Comparison of ENCODE assay signal across 8 cellular contexts in the genomic region with DNA sequence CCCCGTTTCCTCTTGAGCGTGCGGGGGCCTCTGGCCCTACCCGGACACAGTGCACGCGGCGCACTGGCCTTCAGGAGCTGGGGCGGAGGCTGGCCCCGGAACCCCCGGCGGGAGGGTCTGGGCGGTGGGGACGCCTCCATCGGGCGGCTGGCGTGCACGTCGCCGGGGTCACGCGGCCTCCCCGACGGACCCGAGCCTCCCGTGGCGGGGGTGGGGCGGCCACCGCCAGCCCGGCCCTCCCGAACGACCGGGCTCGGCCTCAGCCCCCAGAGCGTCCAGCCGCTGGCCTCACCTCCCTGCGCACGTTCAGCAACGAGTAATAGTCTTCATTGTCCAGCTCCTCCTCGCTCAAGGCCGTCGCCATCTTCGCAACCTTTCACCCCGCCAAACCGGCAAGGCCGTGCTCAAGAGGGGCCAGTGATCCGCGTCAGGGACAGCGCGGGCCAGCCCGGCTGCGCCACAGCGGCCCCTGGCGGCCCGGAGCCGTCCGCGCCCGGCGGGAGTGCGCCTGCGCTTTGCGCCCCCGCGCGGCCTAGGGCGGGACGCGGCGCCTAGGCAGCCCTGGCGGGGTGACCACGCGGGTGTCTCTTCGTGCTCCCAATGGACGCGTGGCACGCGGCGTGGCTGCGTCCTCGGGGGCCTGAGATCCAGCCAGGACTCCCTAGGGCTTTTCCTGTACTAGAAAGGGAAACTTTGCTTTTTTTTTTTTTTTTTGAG. TPM values are rescaled to one million over a fixed set of nuclear protein-coding genes. Genes with fewer than 3 reads are reported as not detected.
A peak's percentile ranks its signal among the peaks of the same experiment; 100 is the strongest.
DNase-seq lines count a peak whose midpoint lies in the region; ATAC-seq and TF ChIP-seq lines count a peak whose summit lies in the region.

Gene DNAJC11 (minus strand): TSS at position 380 of the 717 bp plus-strand sequence. CDS start 16 bp downstream, at position 364.

- H3K9ac ChIP-seq in Loucy (ENCODE audit: low read depth, low read length, poor library complexity, severe bottlenecking) (peak within 1 kb of the TSS; percentile 91), neural progenitor cell (peak within 1 kb of the TSS; percentile 91)

- H3K36me3 ChIP-seq in H7 (replicated peaks; ENCODE audit: control insufficient read depth, insufficient read depth, low read length) (no peaks in the 10 kb centered on the region; the same call in 1 of the 2 replicates), Loucy (ENCODE audit: insufficient read depth, low read length) (no peaks in the 10 kb centered on the region), neural progenitor cell (no peaks in the 10 kb centered on the region)

- peak within 1 kb of the TSS; percentile 99 for H3K4me3 ChIP-seq in H7 (ENCODE audit: insufficient read depth, low read depth, low read length)
- H3K4me3 ChIP-seq in Loucy (ENCODE audit: low read length, poor library complexity, severe bottlenecking), result peak within 1 kb of the TSS; percentile 98
- peak within 1 kb of the TSS; percentile 85 for H3K4me3 ChIP-seq in neural progenitor cell

- peak within 1 kb of the TSS; percentile 94 for H3K4me3 Mint-ChIP-seq in neural progenitor cell

- H3K36me3 Mint-ChIP-seq in neural progenitor cell, result no peaks in the 10 kb centered on the region

- no peaks in the 10 kb centered on the region for H3K9me3 Mint-ChIP-seq in neural progenitor cell

- H3K9me3 ChIP-seq in Loucy (ENCODE audit: insufficient read depth, low read depth, low read length) (no peaks in the 10 kb centered on the region), neural progenitor cell (ENCODE audit: low read depth) (no peaks in the 10 kb centered on the region)

- H3K4me1 ChIP-seq in Loucy (ENCODE audit: insufficient read depth, low read length, poor library complexity, severe bottlenecking), result peaks cover 5% of the 10 kb centered on the region
- no peaks in the 10 kb centered on the region for H3K4me1 ChIP-seq in foreskin keratinocyte
- H3K4me1 ChIP-seq in neural progenitor cell, result peaks cover 9% of the 10 kb centered on the region

- H3K4me2 ChIP-seq in Loucy (ENCODE audit: low read depth, low read length, poor library complexity, severe bottlenecking), result peak within 1 kb of the TSS; percentile 99
- H3K4me2 ChIP-seq in neural progenitor cell, result peak within 1 kb of the TSS; percentile 92

- H3K27ac Mint-ChIP-seq in neural progenitor cell, result peak within 1 kb of the TSS; percentile 95

- peaks cover 17% of the 10 kb centered on the region for H4K20me1 ChIP-seq in Loucy (ENCODE audit: insufficient read depth, low read length, poor library complexity, severe bottlenecking)
- H4K20me1 ChIP-seq in neural progenitor cell (ENCODE audit: low read depth), result peaks cover 28% of the 10 kb centered on the region

- H3K27me3 ChIP-seq in H7 (ENCODE audit: control insufficient read depth, insufficient read depth, low read length) (no peaks in the 10 kb centered on the region), Loucy (ENCODE audit: insufficient read depth, low read length, poor library complexity, severe bottlenecking) (peaks cover 8% of the 10 kb centered on the region), foreskin keratinocyte (peaks cover 1% of the 10 kb centered on the region), neural progenitor cell (peaks cover 3% of the 10 kb centered on the region)

- H3K79me2 ChIP-seq in Loucy (ENCODE audit: insufficient read depth, low read length) (peaks cover 45% of the 10 kb centered on the region), neural progenitor cell (ENCODE audit: low read depth) (peaks cover 50% of the 10 kb centered on the region)

- peak; percentile 75 for TF ChIP-seq CTCF in Loucy (conservative IDR thresholded peaks at IDR 0.05; ENCODE audit: low read length)
- peak; percentile 99 for TF ChIP-seq CTCF in foreskin keratinocyte (conservative IDR thresholded peaks at IDR 0.05)
- TF ChIP-seq CTCF in neural progenitor cell (IDR thresholded peaks at IDR 0.05), result peak; percentile 86

- no peaks in the 10 kb centered on the region for H3K9me2 ChIP-seq in Loucy (replicated peaks; ENCODE audit: low read depth, low read length)

- peak; percentile 88 for ATAC-seq in foreskin keratinocyte

- H3F3A ChIP-seq in Loucy (ENCODE audit: low read depth), result no peaks in the 10 kb centered on the region
- no peaks in the 10 kb centered on the region for H3F3A ChIP-seq in neural progenitor cell (ENCODE audit: low read depth)

- DNase-seq in GDM1 (lab: John Stamatoyannopoulos, UW) (peak; percentile 87), H7 (peak; percentile 98), SHP77 treated with DMSO at 0.1 percent for 48 hours (lab: John Stamatoyannopoulos, UW) (peak; percentile 55), activated gamma-delta T cell treated with Interleukin-2 at 50 U/mL for 16 hours (peak; percentile 87), foreskin keratinocyte (peak; percentile 50 to 64), neural progenitor cell (ENCODE audit: low spot score) (peak; percentile 93), stromal cell of bone marrow (ENCODE audit: low read depth) (peak; percentile 75)

- peaks cover 16% of the 10 kb centered on the region for H3K4me1 Mint-ChIP-seq in neural progenitor cell

- H3K27ac ChIP-seq in foreskin keratinocyte (peak within 1 kb of the TSS; percentile 81), neural progenitor cell (no peak within 1 kb of the TSS)

- peak within 1 kb of the TSS; percentile 85 for H2AFZ ChIP-seq in Loucy (ENCODE audit: low read length)
- H2AFZ ChIP-seq in neural progenitor cell (replicated peaks), result peak within 1 kb of the TSS; percentile 96

- H3K27me3 Mint-ChIP-seq in neural progenitor cell (ENCODE audit: insufficient read depth, low read depth), result peaks cover 2% of the 10 kb centered on the region

RNA-seq across cellular contexts. Expression of gene DNAJC11, which starts in this region (rescaled TPM):
- 75.8 and 79.9 TPM in 2 replicates for total RNA-seq in H7 (2014; rRNA removed; shearing (Covaris generic))
- total RNA-seq in foreskin keratinocyte (47.0 and 51.2 TPM in 2 replicates), neural progenitor cell (ENCODE audit: low replicate concordance) (39.4 and 47.6 TPM in 2 replicates)
- 34.6 and 37.2 TPM in 2 replicates for polyA plus RNA-seq in foreskin keratinocyte
